Comparison of ENCODE assay signal across 7 cellular contexts in the genomic region with DNA sequence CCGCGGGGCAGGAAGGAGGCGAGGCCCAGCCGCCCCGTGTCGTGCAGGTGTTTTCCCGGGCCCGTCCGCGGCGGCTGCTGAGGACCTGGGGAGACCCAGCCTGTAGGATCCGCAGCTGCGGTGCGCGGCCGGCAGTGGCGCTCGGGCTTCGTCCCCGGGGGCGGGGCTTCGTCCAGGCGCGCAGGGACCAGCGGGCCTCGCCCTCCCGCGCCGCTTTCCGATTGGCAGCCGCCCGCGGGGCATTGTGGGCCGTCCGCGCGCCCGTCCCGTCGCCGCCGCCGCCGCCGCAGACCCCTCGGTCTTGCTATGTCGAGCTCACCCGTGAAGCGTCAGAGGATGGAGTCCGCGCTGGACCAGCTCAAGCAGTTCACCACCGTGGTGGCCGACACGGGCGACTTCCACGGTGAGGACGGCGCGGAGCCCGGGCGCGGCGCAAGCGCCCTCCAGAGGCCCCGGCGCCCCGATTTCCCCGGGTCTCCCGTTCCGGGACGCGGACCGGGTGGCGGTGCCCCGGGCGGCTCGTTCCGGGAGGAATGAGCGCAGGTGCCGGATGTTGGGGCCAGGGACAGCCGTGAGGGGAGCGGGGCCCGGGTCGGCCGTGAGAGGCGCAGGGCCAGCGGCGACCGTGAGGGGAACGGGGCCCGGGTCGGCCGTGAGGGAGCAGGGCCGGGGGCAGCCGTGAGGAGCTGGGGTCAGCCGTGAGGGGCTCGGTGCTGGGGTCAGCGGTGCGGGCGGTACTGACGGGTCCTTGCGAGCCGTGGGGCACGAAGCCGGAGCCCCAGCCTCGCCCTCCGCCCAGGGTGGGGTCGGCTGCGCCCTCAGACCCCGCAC. TPM values are rescaled to one million over a fixed set of nuclear protein-coding genes. Genes with fewer than 3 reads are reported as not detected.
DNase-seq lines count a peak whose midpoint lies in the region; ATAC-seq, FAIRE-seq and TF ChIP-seq lines count a peak whose summit lies in the region.

A gene (plus strand): TSS at position 289 of the 831 bp plus-strand sequence. CDS start 18 bp downstream, at position 307.

- peak within 1 kb of the TSS; percentile 90 for H3K27ac Mint-ChIP-seq in astrocyte (ENCODE audit: unreplicated experiment)

- peak within 1 kb of the TSS; percentile 96 for H2AFZ ChIP-seq in astrocyte (ENCODE audit: low read depth, low read length)

- peaks cover 48% of the 10 kb centered on the region for H3K79me2 ChIP-seq in astrocyte (ENCODE audit: insufficient read depth, low read length)

- peak; percentile 92 for ATAC-seq in HG02852 (IDR thresholded peaks at IDR 0.05; ENCODE audit: unreplicated experiment)

- no peaks in the 10 kb centered on the region for H3K9me3 ChIP-seq in astrocyte (ENCODE audit: insufficient read depth, low read depth, low read length)

- H4K20me1 ChIP-seq in astrocyte (ENCODE audit: insufficient read depth, low read length), result peaks cover 32% of the 10 kb centered on the region

- TF ChIP-seq POLR2A in GM15510 (IDR thresholded peaks at IDR 0.05; ENCODE audit: borderline replicate concordance, extremely low read depth, insufficient read length), result peak; percentile 88

- H3K4me1 Mint-ChIP-seq in astrocyte (ENCODE audit: low read depth, unreplicated experiment), result peaks cover 10% of the 10 kb centered on the region

- H3K27me3 Mint-ChIP-seq in astrocyte (ENCODE audit: low read depth, unreplicated experiment), result no peaks in the 10 kb centered on the region

- H3K4me1 ChIP-seq in astrocyte (ENCODE audit: insufficient read depth, low read length), result peaks cover 15% of the 10 kb centered on the region

- H3K36me3 ChIP-seq in astrocyte (ENCODE audit: insufficient read depth, low read length), result peaks cover 1% of the 10 kb centered on the region

- no peaks in the 10 kb centered on the region for H3K9me3 Mint-ChIP-seq in astrocyte (ENCODE audit: unreplicated experiment)

- TF ChIP-seq CTCF in astrocyte (IDR thresholded peaks at IDR 0.05; ENCODE audit: insufficient read depth, low read depth, low read length) (no peak), retinal pigment epithelial cell (conservative IDR thresholded peaks at IDR 0.05; ENCODE audit: low read depth, low read length) (no peak)

- H3K4me2 ChIP-seq in astrocyte (ENCODE audit: low read length), result peak within 1 kb of the TSS; percentile 92

- H3K4me3 Mint-ChIP-seq in astrocyte (ENCODE audit: unreplicated experiment), result peak within 1 kb of the TSS; percentile 93

- H3K27ac ChIP-seq in astrocyte (ENCODE audit: low read depth, low read length), result peak within 1 kb of the TSS; percentile 61

- peak within 1 kb of the TSS; percentile 76 for H3K4me3 ChIP-seq in astrocyte (ENCODE audit: insufficient read depth, low read depth, low read length)
- H3K4me3 ChIP-seq in retinal pigment epithelial cell (ENCODE audit: low read length), result peak within 1 kb of the TSS; percentile 62

- DNase-seq in NCI-H146 (lab: John Stamatoyannopoulos, UW), result peak; percentile 92
- DNase-seq in astrocyte (ENCODE audit: low read depth), result peak; percentile 57
- peak; percentile 95 for DNase-seq in hepatic stellate cell (ENCODE audit: low spot score)
- DNase-seq in retinal pigment epithelial cell (ENCODE audit: low read depth), result peak; percentile 50

- intact Hi-C loops in T-helper 2 cell treated with Interferon-gamma antibody and Interleukin-4, amounts not matched to agents 100 ng/mL and 5 ng/mL, for 36 hours (cut with micrococcal nuclease), result loop anchor here (1.0 to 5.0 kb wide), 2 partner anchors 50 to 52 kb away; a partner anchor contains a TSS

- H3K36me3 Mint-ChIP-seq in astrocyte (ENCODE audit: low read depth, unreplicated experiment), result no peaks in the 10 kb centered on the region

- no peak for FAIRE-seq in astrocyte (lab: Jason Lieb, UNC)

- H3K9ac ChIP-seq in astrocyte (ENCODE audit: low read length), result peak within 1 kb of the TSS; percentile 93

- no peaks in the 10 kb centered on the region for H3K27me3 ChIP-seq in astrocyte (ENCODE audit: insufficient read depth, low read length)

RNA-seq across cellular contexts. Expression of the gene that starts here (rescaled TPM):
- total RNA-seq in T-helper 2 cell treated with Interferon-gamma antibody and Interleukin-4, amounts not matched to agents 100 ng/mL and 5 ng/mL, for 36 hours, result 261 and 277 TPM in 2 replicates
- 150 and 155 TPM in 2 replicates for total RNA-seq in astrocyte

Comparison
In these comparisons a context has a peak if more than half of its experiments do, and no peak if none do; other contexts are left out.
1. Peak in every context shown above with its lines: DNase-seq, ATAC-seq, H3K4me3 ChIP-seq and H3K27ac ChIP-seq.